In the genomic region with DNA sequence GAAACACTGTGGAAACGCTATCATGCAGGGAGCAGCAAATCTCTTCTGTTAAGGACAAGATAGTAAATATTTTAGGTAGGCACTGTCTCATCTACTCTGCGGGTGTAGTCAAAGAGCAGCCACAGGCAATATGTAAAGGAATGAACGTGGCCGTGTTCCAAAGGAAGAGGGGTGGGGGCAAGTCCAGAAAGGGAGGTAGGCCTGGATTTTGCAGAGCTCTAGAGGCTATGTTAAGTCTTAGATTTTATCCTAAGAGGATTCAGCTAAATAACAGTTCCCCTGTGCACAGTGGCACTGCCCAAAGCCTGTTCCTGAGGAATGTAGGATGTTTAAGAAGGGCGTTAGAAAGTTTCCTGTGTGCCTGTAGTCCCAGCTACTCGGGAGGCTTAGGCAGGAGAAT, we compare ENCODE assay signal across 17 cellular contexts.
"Had no signal": no experiment of that assay in that cellular context is flagged by ENCODE, and none has a peak within 500 bp of the region (broad histone marks: within the 10 kb centered on the region; RNA-seq: fewer than 3 reads in every experiment).

No MANE protein-coding gene starts in this region.

- H3K27me3 ChIP-seq: hepatocyte, neutrophil, sigmoid colon, stomach, tibial artery, upper lobe of right lung, vagina had no signal

- H3K27ac Mint-ChIP-seq: natural killer cell treated with Interleukin-12 subunit alpha and Interleukin-12 subunit beta and Interleukin-15 and Interleukin-18, amount 100 ng/mL, for 72 hours had no signal

- H3K4me1 ChIP-seq: sigmoid colon, stomach, tibial artery, upper lobe of right lung, vagina had no signal

- H3K36me3 Mint-ChIP-seq: natural killer cell treated with Interleukin-12 subunit alpha and Interleukin-12 subunit beta and Interleukin-15 and Interleukin-18, amount 100 ng/mL, for 72 hours had no signal

- H3K4me3 ChIP-seq: coronary artery, hepatocyte, sigmoid colon, skin epidermis, stomach, tibial artery, upper lobe of right lung, vagina had no signal

- H3K27ac ChIP-seq: coronary artery, hepatocyte, neutrophil, sigmoid colon, stomach, tibial artery, upper lobe of right lung had no signal

- H3K27me3 Mint-ChIP-seq: natural killer cell treated with Interleukin-12 subunit alpha and Interleukin-12 subunit beta and Interleukin-15 and Interleukin-18, amount 100 ng/mL, for 72 hours had no signal

- H3K4me3 Mint-ChIP-seq: natural killer cell treated with Interleukin-12 subunit alpha and Interleukin-12 subunit beta and Interleukin-15 and Interleukin-18, amount 100 ng/mL, for 72 hours had no signal

- H3K36me3 ChIP-seq: neutrophil, sigmoid colon, stomach, tibial artery, upper lobe of right lung, vagina had no signal

- DNase-seq: central memory CD4-positive, alpha-beta T cell; effector CD4-positive, alpha-beta T cell; foreskin melanocyte; head of caudate nucleus; posterior cingulate gyrus; sigmoid colon; stimulated activated CD4-positive, alpha-beta T cell treated with anti-CD3 and anti-CD28 coated beads, Interleukin-2, amount 100 ng/mL, for 24 hours; stimulated activated naive CD4-positive, alpha-beta T cell; stomach; tibial artery; upper lobe of right lung had no signal

- H3K9me3 ChIP-seq: neutrophil, sigmoid colon, tibial artery, upper lobe of right lung, vagina had no signal
